Comparison of ENCODE assay signal across 9 cellular contexts in the genomic region with DNA sequence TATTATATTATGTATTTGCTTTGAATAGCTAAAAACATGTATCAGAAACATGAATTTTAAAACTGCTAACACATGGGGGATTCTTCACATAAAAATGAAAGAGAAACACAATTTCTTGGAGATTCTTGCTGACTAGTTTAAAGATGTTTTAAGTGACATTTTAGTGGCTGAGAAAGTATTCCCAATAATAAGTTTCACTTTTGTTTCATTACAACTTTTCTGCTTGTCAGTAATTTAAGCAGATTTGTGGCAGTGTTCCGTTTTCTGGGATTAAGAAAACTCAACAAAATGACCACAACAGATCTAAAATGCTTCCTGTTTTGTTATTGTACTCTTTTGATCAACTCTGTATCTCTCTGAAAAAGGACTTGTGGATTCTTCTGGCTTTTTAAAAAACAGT.
A peak's percentile ranks its signal among the peaks of the same experiment; 100 is the strongest.
DNase-seq lines count a peak whose midpoint lies in the region; ATAC-seq, FAIRE-seq and TF ChIP-seq lines count a peak whose summit lies in the region.
"Had no signal": no experiment of that assay in that cellular context is flagged by ENCODE, and none has a peak within 500 bp of the region (broad histone marks: within the 10 kb centered on the region; RNA-seq: fewer than 3 reads in every experiment).

No MANE protein-coding gene starts in this region.

- H3F3A ChIP-seq in GM23338 (replicated peaks; ENCODE audit: low read depth) = no peaks in the 10 kb centered on the region

- H3K27me3 ChIP-seq in GM23338 (ENCODE audit: insufficient read depth) = no peaks in the 10 kb centered on the region

- FAIRE-seq in A549 (lab: Jason Lieb, UNC) (peak; percentile 7), kidney (lab: Jason Lieb, UNC) (no peak)

- peaks cover 70% of the 10 kb centered on the region for H3K79me2 ChIP-seq in GM23338 (replicated peaks; ENCODE audit: insufficient read depth)

- H3K36me3 ChIP-seq in GM23338 (ENCODE audit: insufficient read depth) = peaks cover 2% of the 10 kb centered on the region; the same call in 1 of the 2 replicates
- H3K36me3 ChIP-seq in kidney (ENCODE audit: control insufficient read depth in 1 of 2, insufficient read depth in 2 of 2, low read length in 2 of 2) = no peaks in the 10 kb centered on the region

- H3K36me3 Mint-ChIP-seq in GM23338 (ENCODE audit: low read depth) = peaks cover 5% of the 10 kb centered on the region; the same call in 1 of the 3 replicates
- peaks cover 15% of the 10 kb centered on the region for H3K36me3 Mint-ChIP-seq in activated B cell treated with CpG ODN at 0.5 μM for 24 hours (ENCODE audit: low read depth)

- no peak overlapping the region for H2AFZ ChIP-seq in GM23338

- H3K27ac Mint-ChIP-seq in GM23338 (peak overlapping the region; percentile 76), activated B cell treated with CpG ODN at 0.5 μM for 24 hours (peak overlapping the region; percentile 8)

- no peak overlapping the region for H3K4me3 ChIP-seq in A549
- H3K4me3 ChIP-seq in GM23338 = no peak overlapping the region
- H3K4me3 ChIP-seq in kidney (ENCODE audit: low read length in 2 of 2) = peak overlapping the region; percentile 4 to 19

- TF ChIP-seq POLR2A in A549 (IDR thresholded peaks at IDR 0.05; ENCODE audit: low read length) = no peak

- ATAC-seq in A549 (no peak), GM23338 (no peak), activated B cell treated with CpG ODN at 0.5 μM for 24 hours (ENCODE audit: low read depth) (no peak)

- no peak for TF ChIP-seq CTCF in A549 (IDR thresholded peaks at IDR 0.05)
- TF ChIP-seq CTCF in GM23338 (conservative IDR thresholded peaks at IDR 0.05; ENCODE audit: low read depth in 2 of 2) = no peak
- no peak for TF ChIP-seq CTCF in activated B cell treated with CpG ODN at 0.5 μM for 24 hours (IDR thresholded peaks at IDR 0.05)
- no peak for TF ChIP-seq CTCF in kidney (IDR thresholded peaks at IDR 0.05; ENCODE audit: borderline replicate concordance, extremely low read depth, insufficient read depth)

- no peaks in the 10 kb centered on the region for H3K9me3 Mint-ChIP-seq in GM23338
- no peaks in the 10 kb centered on the region for H3K9me3 Mint-ChIP-seq in activated B cell treated with CpG ODN at 0.5 μM for 24 hours

- H3K27me3 Mint-ChIP-seq in GM23338 (ENCODE audit: insufficient read depth, low read depth, poor library complexity) = peaks cover 2% of the 10 kb centered on the region
- no peaks in the 10 kb centered on the region for H3K27me3 Mint-ChIP-seq in activated B cell treated with CpG ODN at 0.5 μM for 24 hours

- H3K4me3 Mint-ChIP-seq in GM23338 = no peak overlapping the region
- H3K4me3 Mint-ChIP-seq in activated B cell treated with CpG ODN at 0.5 μM for 24 hours = peak overlapping the region; percentile 39

- H3K4me2 ChIP-seq in A549 = no peak overlapping the region
- no peak overlapping the region for H3K4me2 ChIP-seq in GM23338

- H4K20me1 ChIP-seq in GM23338 (replicated peaks; ENCODE audit: insufficient read depth) = no peaks in the 10 kb centered on the region; the same call in 1 of the 2 replicates

- no peaks in the 10 kb centered on the region for H3K9me2 ChIP-seq in GM23338 (ENCODE audit: insufficient read depth)

- peak overlapping the region in 1 of 2 donors; percentile 61 for H3K9ac ChIP-seq in kidney (ENCODE audit: low read length in 2 of 2)

- CTCF ChIA-PET in A549 (lab: Yijun Ruan, JAX) = no interaction called here
- CTCF ChIA-PET in activated B cell treated with CpG ODN at 0.5 μM for 24 hours (lab: Charles Lee) = no interaction called here

- TF ChIP-seq RAD21 in A549 (conservative IDR thresholded peaks at IDR 0.05 in 1 of 2, IDR thresholded peaks at IDR 0.05 in 1 of 2) = no peak

- H3K9me3 ChIP-seq in A549 = no peaks in the 10 kb centered on the region
- H3K9me3 ChIP-seq in kidney (ENCODE audit: control insufficient read depth in 1 of 2, low read length in 2 of 2) = no peaks in the 10 kb centered on the region
- H3K9me3 ChIP-seq: Caco-2 had no signal

- WGBS in A549 (ENCODE audit: missing lambda C conversion rate) = 85% methylated on average over 1 of the region's 1 CpG

- H3K4me1 ChIP-seq in A549 = 0 out of 3 replicates have a peak, but pooled peaks cover 4% of the 10 kb centered on the region
- peaks cover 46% of the 10 kb centered on the region for H3K4me1 ChIP-seq in GM23338 (ENCODE audit: insufficient read depth)
- H3K4me1 ChIP-seq in kidney (ENCODE audit: control insufficient read depth in 1 of 2, insufficient read depth in 1 of 2, low read depth in 1 of 2, low read length in 2 of 2) = peaks cover 7 to 23% of the 10 kb centered on the region in 2 donors

- intact Hi-C loops in activated B cell treated with CpG ODN at 0.5 μM for 24 hours (cut with micrococcal nuclease) (no loop called here), kidney (cut with DNase I) (no loop called here)

- DNase-seq in A549 (ENCODE audit: low read depth in 1 of 2, low spot score in 1 of 2) (no peak), GM23338 (ENCODE audit: low spot score) (no peak), activated B cell treated with CpG ODN at 0.5 μM for 24 hours (no peak), kidney (no peak), GF-D8 (lab: John Stamatoyannopoulos, UW) (no peak), glomerular visceral epithelial cell (ENCODE audit: extremely low spot score) (no peak), NCI-H2107 (lab: John Stamatoyannopoulos, UW) (no peak), SW480 (ENCODE audit: low spot score) (no peak)
- DNase-seq: Caco-2 had no signal

- H3K4me1 Mint-ChIP-seq in GM23338 (peaks cover 46% of the 10 kb centered on the region), activated B cell treated with CpG ODN at 0.5 μM for 24 hours (peaks cover 31% of the 10 kb centered on the region)

- POLR2A ChIA-PET in A549 (lab: Yijun Ruan, JAX) = no interaction called here
- POLR2A ChIA-PET in activated B cell treated with CpG ODN at 0.5 μM for 24 hours (lab: Charles Lee) = no interaction called here

- H3K27ac ChIP-seq in A549 = no peak overlapping the region
- no peak overlapping the region; the same call in 1 of the 2 replicates for H3K27ac ChIP-seq in GM23338 (ENCODE audit: low read depth)
- H3K27ac ChIP-seq in kidney (ENCODE audit: low read depth in 2 of 2, low read length in 2 of 2) = peak overlapping the region in 1 of 2 donors; percentile 68

- TF ChIP-seq EP300 in A549 (IDR thresholded peaks at IDR 0.05) = no peak

TF ChIP-seq in A549, 52 proteins besides CTCF, POLR2A, EP300 and RAD21 (continues in another document):
- TF ChIP-seq ZNF302 (CRISPR knock-in tag; IDR thresholded peaks at IDR 0.05) (no peak), HEYL (CRISPR knock-in tag; IDR thresholded peaks at IDR 0.05) (no peak), TP53 (CRISPR knock-in tag; IDR thresholded peaks at IDR 0.05) (no peak), MYC (IDR thresholded peaks at IDR 0.05; ENCODE audit: borderline replicate concordance, low read length) (no peak)
- TF ChIP-seq, protein P1, sequence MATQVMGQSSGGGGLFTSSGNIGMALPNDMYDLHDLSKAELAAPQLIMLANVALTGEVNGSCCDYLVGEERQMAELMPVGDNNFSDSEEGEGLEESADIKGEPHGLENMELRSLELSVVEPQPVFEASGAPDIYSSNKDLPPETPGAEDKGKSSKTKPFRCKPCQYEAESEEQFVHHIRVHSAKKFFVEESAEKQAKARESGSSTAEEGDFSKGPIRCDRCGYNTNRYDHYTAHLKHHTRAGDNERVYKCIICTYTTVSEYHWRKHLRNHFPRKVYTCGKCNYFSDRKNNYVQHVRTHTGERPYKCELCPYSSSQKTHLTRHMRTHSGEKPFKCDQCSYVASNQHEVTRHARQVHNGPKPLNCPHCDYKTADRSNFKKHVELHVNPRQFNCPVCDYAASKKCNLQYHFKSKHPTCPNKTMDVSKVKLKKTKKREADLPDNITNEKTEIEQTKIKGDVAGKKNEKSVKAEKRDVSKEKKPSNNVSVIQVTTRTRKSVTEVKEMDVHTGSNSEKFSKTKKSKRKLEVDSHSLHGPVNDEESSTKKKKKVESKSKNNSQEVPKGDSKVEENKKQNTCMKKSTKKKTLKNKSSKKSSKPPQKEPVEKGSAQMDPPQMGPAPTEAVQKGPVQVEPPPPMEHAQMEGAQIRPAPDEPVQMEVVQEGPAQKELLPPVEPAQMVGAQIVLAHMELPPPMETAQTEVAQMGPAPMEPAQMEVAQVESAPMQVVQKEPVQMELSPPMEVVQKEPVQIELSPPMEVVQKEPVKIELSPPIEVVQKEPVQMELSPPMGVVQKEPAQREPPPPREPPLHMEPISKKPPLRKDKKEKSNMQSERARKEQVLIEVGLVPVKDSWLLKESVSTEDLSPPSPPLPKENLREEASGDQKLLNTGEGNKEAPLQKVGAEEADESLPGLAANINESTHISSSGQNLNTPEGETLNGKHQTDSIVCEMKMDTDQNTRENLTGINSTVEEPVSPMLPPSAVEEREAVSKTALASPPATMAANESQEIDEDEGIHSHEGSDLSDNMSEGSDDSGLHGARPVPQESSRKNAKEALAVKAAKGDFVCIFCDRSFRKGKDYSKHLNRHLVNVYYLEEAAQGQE (IDR thresholded peaks at IDR 0.05) = no peak

TF ChIP-seq in GM23338, 12 proteins besides CTCF, POLR2A, EP300 and RAD21 (continues in another document):
- no peak for TF ChIP-seq EZH2 (IDR thresholded peaks at IDR 0.05; ENCODE audit: low read depth, unreplicated experiment)
- no peak for TF ChIP-seq ZNF331 (CRISPR knock-in tag; IDR thresholded peaks at IDR 0.05; ENCODE audit: low read depth)

Comparison
In these comparisons a context has a peak if more than half of its experiments do, and no peak if none do; other contexts are left out.
1. H3K4me3 ChIP-seq: peak in kidney (2 of 2); none in A549 (single experiment) and GM23338 (single experiment).